In the genomic region with DNA sequence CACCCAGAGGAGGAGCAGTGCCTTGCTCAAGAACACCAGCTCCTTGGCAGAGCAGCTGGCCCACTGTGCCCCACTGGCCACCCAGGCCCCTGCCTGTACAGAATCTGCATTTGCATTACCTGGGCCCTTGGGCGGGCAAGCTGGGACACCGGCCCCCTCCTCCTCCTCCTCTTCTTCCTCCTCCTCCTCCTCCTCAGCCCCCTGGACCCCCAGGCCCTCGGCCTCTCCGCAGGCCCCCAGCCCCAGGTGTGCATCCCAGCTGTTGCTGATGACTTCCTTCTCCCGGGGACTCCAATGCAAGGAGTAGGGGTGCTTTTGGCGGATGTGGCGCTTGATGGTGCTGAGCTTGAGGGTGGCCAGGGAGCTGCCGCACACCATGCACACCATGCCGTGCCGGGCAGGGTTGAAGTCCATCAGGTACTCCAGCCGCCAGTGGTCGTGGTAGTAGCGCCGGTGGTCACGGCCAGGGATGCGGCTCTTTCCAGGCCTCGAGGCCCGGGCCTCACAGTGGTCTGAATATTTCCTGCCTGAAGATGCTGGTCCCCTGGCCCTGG, we compare ENCODE assay signal across 1 cellular context.
TF ChIP-seq lines count a peak whose summit lies in the region.

No MANE protein-coding gene starts in this region.

TF ChIP-seq in GM23338, 12 proteins besides CTCF, POLR2A, EP300 and RAD21 (continued from another document):
- TF ChIP-seq ZNF462 (CRISPR knock-in tag; IDR thresholded peaks at IDR 0.05) (no peak), POLR2AphosphoS5 (IDR thresholded peaks at IDR 0.05; ENCODE audit: low read depth) (no peak), EZH2 (IDR thresholded peaks at IDR 0.05; ENCODE audit: low read depth, unreplicated experiment) (no peak), ZNF331 (CRISPR knock-in tag; IDR thresholded peaks at IDR 0.05; ENCODE audit: low read depth) (no peak), EZH2phosphoT487 (IDR thresholded peaks at IDR 0.05; ENCODE audit: unreplicated experiment) (no peak), JUNB (IDR thresholded peaks at IDR 0.05; ENCODE audit: unreplicated experiment) (no peak), NANOG (IDR thresholded peaks at IDR 0.05; ENCODE audit: borderline replicate concordance) (no peak)
TF ChIP-seq in GM23338: peak in this region for 0.
